In the genomic region with DNA sequence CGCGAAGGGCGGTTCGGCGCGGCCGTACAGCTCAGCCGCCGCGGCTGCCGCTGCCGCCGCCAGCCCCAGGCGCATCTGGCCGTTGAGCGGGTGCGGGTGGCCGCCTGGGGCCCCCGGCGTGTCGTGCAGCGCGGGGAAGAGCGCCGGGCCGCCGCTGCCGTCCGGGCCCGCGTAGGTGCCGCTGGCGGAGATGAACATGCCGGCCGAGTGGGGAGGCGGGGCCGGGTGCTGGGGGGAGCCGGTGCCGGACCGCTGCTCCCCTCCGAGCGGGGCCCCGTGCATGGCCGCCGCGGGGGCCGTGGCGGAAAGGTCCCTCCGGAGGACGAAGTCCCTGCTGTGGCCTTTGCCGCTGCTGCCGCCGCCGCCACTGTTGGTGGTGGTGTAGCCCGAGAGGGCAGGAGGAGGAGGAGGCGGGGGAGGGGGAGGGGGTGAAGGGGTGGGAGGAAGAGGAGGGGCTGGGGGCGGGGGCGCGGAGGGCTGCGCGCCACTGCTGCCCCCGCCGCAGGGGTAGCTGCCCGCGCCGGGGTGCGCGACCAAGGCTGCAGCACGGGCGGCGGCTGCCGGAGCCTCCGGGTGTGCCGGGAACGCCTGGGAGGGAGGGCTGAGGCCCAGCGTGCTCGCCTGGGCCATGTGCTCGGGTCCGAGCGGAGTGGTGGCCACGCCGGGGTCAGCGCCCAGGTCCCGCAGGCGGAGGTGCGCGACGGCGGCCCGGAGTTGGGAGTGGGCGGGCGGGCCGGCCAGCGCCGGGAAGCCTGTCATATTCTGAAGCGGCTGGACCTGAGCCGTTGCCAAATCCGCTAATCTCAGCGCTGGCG, we compare ENCODE assay signal across 8 cellular contexts. TPM values are rescaled to one million over a fixed set of nuclear protein-coding genes. Genes with fewer than 3 reads are reported as not detected.
A peak's percentile ranks its signal among the peaks of the same experiment; 100 is the strongest.
DNase-seq lines count a peak whose midpoint lies in the region; ATAC-seq and TF ChIP-seq lines count a peak whose summit lies in the region.
"Had no signal": no experiment of that assay in that cellular context is flagged by ENCODE, and none has a peak within 500 bp of the region (broad histone marks: within the 10 kb centered on the region; RNA-seq: fewer than 3 reads in every experiment).

No MANE protein-coding gene starts in this region.

- peaks cover 14 to 15% of the 10 kb centered on the region in 2 experiments for H3K4me1 ChIP-seq in trophoblast cell (ENCODE audit: control insufficient read depth in 1 of 2, insufficient read depth in 2 of 2, low read length in 2 of 2)
- no peaks in the 10 kb centered on the region for H3K4me1 ChIP-seq in BE2C

- H3K27ac ChIP-seq in coronary artery (no peak overlapping the region), trophoblast cell (ENCODE audit: low read depth, low read length) (no peak overlapping the region)
- H3K27ac ChIP-seq: right lobe of liver had no signal

- H3K4me3 ChIP-seq in GM12864 (ENCODE audit: low read depth, low read length) (peak overlapping the region; percentile 12; the same call in 1 of the 2 replicates), coronary artery (peak overlapping the region; percentile 66), trophoblast cell (ENCODE audit: low read depth, low read length) (no peak overlapping the region), BE2C (ENCODE audit: low read depth, low read length) (no peak overlapping the region)
- H3K4me3 ChIP-seq: right lobe of liver had no signal

- H3K27me3 Mint-ChIP-seq in Calu3 (ENCODE audit: unreplicated experiment), result no peaks in the 10 kb centered on the region

- no peak overlapping the region for H4K91ac ChIP-seq in trophoblast cell (ENCODE audit: low read depth, low read length)

- H3K27me3 ChIP-seq in trophoblast cell (ENCODE audit: insufficient read depth, low read length) (peaks cover 70% of the 10 kb centered on the region), BE2C (peaks cover 100% of the 10 kb centered on the region)

- H3K9me3 Mint-ChIP-seq in Calu3 (ENCODE audit: low read depth, unreplicated experiment), result no peaks in the 10 kb centered on the region

- H3K36me3 ChIP-seq in trophoblast cell (ENCODE audit: control insufficient read depth in 1 of 2, insufficient read depth in 2 of 2, low read length in 2 of 2) (no peaks in the 10 kb centered on the region), BE2C (no peaks in the 10 kb centered on the region)
- H3K36me3 ChIP-seq: right lobe of liver had no signal

- H3K79me1 ChIP-seq in trophoblast cell (ENCODE audit: low read length), result no peaks in the 10 kb centered on the region

- no peak for DNase-seq in GM12864 (ENCODE audit: low read depth)
- peak; percentile 65 for DNase-seq in NCI-H1092 treated with DMSO at 0.1 percent for 48 hours (lab: John Stamatoyannopoulos, UW)
- DNase-seq in coronary artery (ENCODE audit: low spot score), result no peak
- no peak for DNase-seq in trophoblast cell
- DNase-seq in BE2C, result no peak
- no peak for DNase-seq in Calu3

- no peak overlapping the region for H3K18ac ChIP-seq in trophoblast cell (ENCODE audit: low read length)

- H3K9me3 ChIP-seq in trophoblast cell (ENCODE audit: insufficient read depth, low read depth, low read length), result peaks cover 6% of the 10 kb centered on the region
- no peaks in the 10 kb centered on the region; the same call in 1 of the 2 replicates for H3K9me3 ChIP-seq in BE2C
- H3K9me3 ChIP-seq: right lobe of liver had no signal

- no peak overlapping the region for H3K23ac ChIP-seq in trophoblast cell (ENCODE audit: low read length)

- no peaks in the 10 kb centered on the region for H3K4me1 Mint-ChIP-seq in Calu3 (ENCODE audit: low read depth, unreplicated experiment)

- H3K27ac Mint-ChIP-seq in Calu3 (ENCODE audit: unreplicated experiment), result no peak overlapping the region

- no peak overlapping the region for H3K9ac ChIP-seq in trophoblast cell (ENCODE audit: low read length)

- no peak overlapping the region for H3K4ac ChIP-seq in trophoblast cell (ENCODE audit: low read depth, low read length)

- peak overlapping the region; percentile 10 for H2AFZ ChIP-seq in trophoblast cell (ENCODE audit: insufficient read depth, low read length, poor library complexity)

- H3K14ac ChIP-seq in trophoblast cell (ENCODE audit: low read length), result no peak overlapping the region

- no TSS peak for BruUV-seq in Calu3 (replicated peaks; lab: Mats Ljungman, UMichigan)

- H3K36me3 Mint-ChIP-seq in Calu3 (ENCODE audit: insufficient read depth, unreplicated experiment), result no peaks in the 10 kb centered on the region

- intact Hi-C loops in Calu3 (cut with micrococcal nuclease; ENCODE audit: unreplicated experiment), result loop anchor here (10.0 kb wide), 1 partner anchor 316 kb away; no protein-coding TSS in a partner anchor

- H3K79me2 ChIP-seq in trophoblast cell (ENCODE audit: control insufficient read depth, insufficient read depth, low read length, poor library complexity), result no peaks in the 10 kb centered on the region

- H3K4me3 Mint-ChIP-seq in Calu3 (ENCODE audit: low read depth, unreplicated experiment), result no peak overlapping the region

- no peak for ATAC-seq in GM21786 (IDR thresholded peaks at IDR 0.05; ENCODE audit: unreplicated experiment)

- CTCF ChIA-PET in Calu3 (lab: Charles Lee), result no interaction called here

- no peak for TF ChIP-seq CTCF in GM12864 (IDR thresholded peaks at IDR 0.05; ENCODE audit: low read depth, low read length, missing control alignments)
- no peak for TF ChIP-seq CTCF in coronary artery (IDR thresholded peaks at IDR 0.05)
- no peak for TF ChIP-seq CTCF in BE2C (IDR thresholded peaks at IDR 0.05; ENCODE audit: low read depth, low read length)
- no peak for TF ChIP-seq CTCF in Calu3 (IDR thresholded peaks at IDR 0.05; ENCODE audit: unreplicated experiment)

- H3K4me2 ChIP-seq in trophoblast cell (ENCODE audit: low read length), result peak overlapping the region; percentile 65

- H2AK5ac ChIP-seq in trophoblast cell (ENCODE audit: low read length), result no peak overlapping the region

- no peak overlapping the region for H2BK120ac ChIP-seq in trophoblast cell (ENCODE audit: insufficient read depth, low read length, poor library complexity)

- no CpG with 5 or more reads among the region's 100 CpGs for WGBS in trophoblast cell (ENCODE audit: extremely low coverage, insufficient coverage, insufficient read length)

- no peak overlapping the region for H4K12ac ChIP-seq in trophoblast cell (ENCODE audit: low read depth, low read length)

- no peak overlapping the region for H2BK5ac ChIP-seq in trophoblast cell (ENCODE audit: low read depth, low read length, poor library complexity)

- no peak overlapping the region for H4K8ac ChIP-seq in trophoblast cell (ENCODE audit: low read depth, low read length)

- no peak overlapping the region for H2BK12ac ChIP-seq in trophoblast cell (ENCODE audit: low read length)

RNA-seq across cellular contexts. Expression of a gene that starts 0.6 kb away (rescaled TPM):
- polyA plus RNA-seq in trophoblast cell (2013), result 0.01 TPM in 1 of 2 replicates, not detected in the other
- not detected for polyA plus RNA-seq in BE2C (2012; ENCODE audit: insufficient read depth, insufficient read length, low read depth)
- 0.57 and 0.71 TPM in 2 replicates for total RNA-seq in Calu3 (2022)
- total RNA-seq: right lobe of liver had no signal

RNA-seq across cellular contexts. Expression of a gene that starts 10.6 kb away (rescaled TPM):
- 0.05 and 0.07 TPM in 2 replicates for polyA plus RNA-seq in trophoblast cell (2013)
- not detected for polyA plus RNA-seq in BE2C (2012; ENCODE audit: insufficient read depth, insufficient read length, low read depth)
- 3.5 and 3.6 TPM in 2 replicates for total RNA-seq in Calu3 (2022)

Comparison
In these comparisons a context has a peak if more than half of its experiments do, and no peak if none do; other contexts are left out.
1. H3K4me3 ChIP-seq: peak in GM12864 (single experiment) and coronary artery (single experiment); none in trophoblast cell (single experiment) and BE2C (single experiment).